Comparison of ENCODE assay signal across 1 cellular context in genomic region chr19:4064551-4065260, GRCh38.
TF ChIP-seq lines count a peak whose summit lies in the region.

No MANE protein-coding gene starts in this region.

TF ChIP-seq in HepG2, 621 proteins besides CTCF, POLR2A, EP300 and RAD21 (continued from another document and continues in another):
- TF ChIP-seq DRAP1 (CRISPR knock-in tag; IDR thresholded peaks at IDR 0.05) (no peak), BHLHE40 (IDR thresholded peaks at IDR 0.05; ENCODE audit: low read length) (peak; percentile 52; the same call in 1 of the 2 replicates), KIAA2018 (CRISPR knock-in tag; IDR thresholded peaks at IDR 0.05; ENCODE audit: borderline replicate concordance) (no peak), AHDC1 (CRISPR knock-in tag; IDR thresholded peaks at IDR 0.05; ENCODE audit: borderline replicate concordance) (no peak), LRRFIP1 (CRISPR knock-in tag; conservative IDR thresholded peaks at IDR 0.05) (no peak), EED (CRISPR knock-in tag; IDR thresholded peaks at IDR 0.05) (0 out of 2 replicates have a peak, but pooled peaks have one; percentile 48), E2F5 (CRISPR knock-in tag; conservative IDR thresholded peaks at IDR 0.05) (0 out of 2 replicates have a peak, but pooled peaks have one; percentile 9), MYC (CRISPR knock-in tag; IDR thresholded peaks at IDR 0.05; ENCODE audit: borderline replicate concordance) (peak; percentile 82; the same call in 1 of the 2 replicates), MAZ (IDR thresholded peaks at IDR 0.05; ENCODE audit: borderline replicate concordance, low read depth, low read length) (peak; percentile 60; the same call in 1 of the 2 replicates), MAZ (CRISPR knock-in tag; IDR thresholded peaks at IDR 0.05; ENCODE audit: low read depth) (no peak), MNT (IDR thresholded peaks at IDR 0.05) (peak; percentile 5; the same call in 1 of the 2 replicates), TEF (CRISPR knock-in tag; IDR thresholded peaks at IDR 0.05) (0 out of 2 replicates have a peak, but pooled peaks have one; percentile 16), HNRNPL (IDR thresholded peaks at IDR 0.05; ENCODE audit: low read depth, low read length) (peak; percentile 95), CCDC6 (CRISPR knock-in tag; IDR thresholded peaks at IDR 0.05) (0 out of 2 replicates have a peak, but pooled peaks have one; percentile 44), HMGXB4 (CRISPR knock-in tag; IDR thresholded peaks at IDR 0.05; ENCODE audit: borderline replicate concordance in 1 of 2, low read depth in 1 of 2) (peak in 1 of 2 experiments; percentile 71; a peak in 2 of 4 replicates), RFX3 (CRISPR knock-in tag; IDR thresholded peaks at IDR 0.05) (no peak), ARID3A (IDR thresholded peaks at IDR 0.05; ENCODE audit: low read depth, low read length) (no peak), ZNF709 (CRISPR knock-in tag; IDR thresholded peaks at IDR 0.05) (0 out of 2 replicates have a peak, but pooled peaks have one; percentile 55), BCL3 (CRISPR knock-in tag; IDR thresholded peaks at IDR 0.05) (0 out of 2 replicates have a peak, but pooled peaks have one; percentile 20), ZNF850 (CRISPR knock-in tag; conservative IDR thresholded peaks at IDR 0.05) (0 out of 2 replicates have a peak, but pooled peaks have one; percentile 51)
